In genomic region chr11:35663408-35663702, GRCh38 we compare ENCODE assay signal across 8 cellular contexts. TPM values are rescaled to one million over a fixed set of nuclear protein-coding genes. Genes with fewer than 3 reads are reported as not detected.
A peak's percentile ranks its signal among the peaks of the same experiment; 100 is the strongest.
DNase-seq lines count a peak whose midpoint lies in the region; ATAC-seq and TF ChIP-seq lines count a peak whose summit lies in the region.

No MANE protein-coding gene starts in this region.

- BruUV-seq in A673 (replicated peaks; lab: Mats Ljungman, UMichigan) (TSS peak; percentile 48), IMR-90 (replicated peaks; lab: Mats Ljungman, UMichigan) (no TSS peak)

- H3K4me3 ChIP-seq in A673 (ENCODE audit: low read depth, low read length, poor library complexity, severe bottlenecking) (peak overlapping the region; percentile 57), IMR-90 (ENCODE audit: insufficient read depth, low read depth, low read length) (peak overlapping the region; percentile 68), muscle layer of duodenum (ENCODE audit: low read depth in 1 of 2, low read length in 2 of 2) (peak overlapping the region; percentile 94 to 99)

- CTCF ChIA-PET in A673 (lab: Charles Lee): interaction anchor here (1.2 kb wide), 1 partner anchor 159 kb away, joined by 3 read pairs; no protein-coding TSS in a partner anchor
- CTCF ChIA-PET in IMR-90 (lab: Yijun Ruan, JAX): no interaction called here

- POLR2A ChIA-PET in A673 (lab: Charles Lee; ENCODE audit: low non-redundant PET): no interaction called here
- POLR2A ChIA-PET in IMR-90 (lab: Charles Lee; ENCODE audit: unreplicated experiment): no interaction called here

- H4K91ac ChIP-seq in IMR-90 (ENCODE audit: insufficient read depth, low read depth, low read length): peak overlapping the region; percentile 69; the same call in 1 of the 2 replicates

- peak overlapping the region; percentile 80 for H3K4ac ChIP-seq in IMR-90 (ENCODE audit: low read depth, low read length)

- no peak for TF ChIP-seq RAD21 in IMR-90 (IDR thresholded peaks at IDR 0.05; ENCODE audit: low read length)

- peak overlapping the region; percentile 46 for H2AK5ac ChIP-seq in IMR-90 (ENCODE audit: low read depth, low read length)

- peak overlapping the region; percentile 52 for H3K18ac ChIP-seq in IMR-90 (ENCODE audit: low read depth, low read length)

- TF ChIP-seq POLR2A in IMR-90 (IDR thresholded peaks at IDR 0.05; ENCODE audit: low read depth, low read length): no peak

- WGBS in IMR-90 (ENCODE audit: extremely low coverage in 2 of 2, insufficient read length in 1 of 2), 2 experiments: 80% methylated on average over 6 of the region's 10 CpGs; no CpG with 5 or more reads in 1 of the 2 experiments

- ATAC-seq in IMR-90 (ENCODE audit: low read depth): no peak
- no peak for ATAC-seq in GM21367 (IDR thresholded peaks at IDR 0.05; ENCODE audit: unreplicated experiment)

- H3K9me1 ChIP-seq in IMR-90 (ENCODE audit: insufficient read depth, low read length): no peaks in the 10 kb centered on the region

- H2AFZ ChIP-seq in IMR-90 (replicated peaks; ENCODE audit: low read length, poor library complexity): peak overlapping the region; percentile 98

- H3K56ac ChIP-seq in IMR-90 (ENCODE audit: extremely low read depth, insufficient read depth, low read length): no peak overlapping the region

- H3K27ac ChIP-seq in A673 (ENCODE audit: low read depth, low read length, poor library complexity, severe bottlenecking) (peak overlapping the region; percentile 91), IMR-90 (ENCODE audit: insufficient read depth, low read length) (peak overlapping the region; percentile 85), caudate nucleus (ENCODE audit: low read depth, low read length) (peak overlapping the region; percentile 74), muscle layer of duodenum (ENCODE audit: low read length) (peak overlapping the region; percentile 89)

- DNase-seq in A673 (ENCODE audit: low spot score): no peak
- no peak for DNase-seq in IMR-90
- DNase-seq in caudate nucleus (lab: John Stamatoyannopoulos, UW): no peak
- DNase-seq in NCI-H345 treated with DMSO at 0.1 percent for 48 hours (lab: John Stamatoyannopoulos, UW; ENCODE audit: unreplicated experiment): no peak
- no peak for DNase-seq in NCI-H446 treated with DMSO at 0.1 percent for 48 hours (lab: John Stamatoyannopoulos, UW)
- DNase-seq in NCI-H146 treated with DMSO at 0.1 percent for 48 hours (lab: John Stamatoyannopoulos, UW; ENCODE audit: unreplicated experiment): no peak

- peak overlapping the region; percentile 73 for H3K9ac ChIP-seq in IMR-90 (ENCODE audit: low read depth, low read length)

- H2BK15ac ChIP-seq in IMR-90 (ENCODE audit: low read depth, low read length): no peak overlapping the region; the same call in 2 of the 3 replicates

- peak overlapping the region; percentile 82 for H2BK5ac ChIP-seq in IMR-90 (ENCODE audit: low read depth, low read length, poor library complexity, severe bottlenecking)

- H3K23ac ChIP-seq in IMR-90 (ENCODE audit: low read depth, low read length): peak overlapping the region; percentile 13; the same call in 1 of the 2 replicates

- peaks cover 16 to 39% of the 10 kb centered on the region in 2 experiments for H3K79me1 ChIP-seq in IMR-90 (ENCODE audit: low read depth in 1 of 2, low read length in 2 of 2)

- dilution Hi-C loops in IMR-90 (cut with HindIII; ENCODE audit: low sequenced_read_pairs, unreplicated experiment): no loop called here

- H4K8ac ChIP-seq in IMR-90 (ENCODE audit: low read depth in 2 of 2, low read length in 2 of 2): peak overlapping the region; percentile 87 to 93

- H3K4me2 ChIP-seq in IMR-90 (ENCODE audit: low read depth, low read length): peak overlapping the region; percentile 86

- H3K14ac ChIP-seq in IMR-90 (replicated peaks; ENCODE audit: low read depth, low read length): peak overlapping the region; percentile 49; the same call in 1 of the 2 replicates

- in situ Hi-C loops in IMR-90 (cut with MboI; ENCODE audit: low sequenced_read_pairs): no loop called here

- H4K20me1 ChIP-seq in IMR-90 (ENCODE audit: insufficient read depth, low read length): peaks cover 8% of the 10 kb centered on the region; the same call in 1 of the 2 replicates

- peak overlapping the region; percentile 88 for H2AK9ac ChIP-seq in IMR-90 (replicated peaks; ENCODE audit: low read depth, low read length, poor library complexity)

- TF ChIP-seq CTCF in A673 (conservative IDR thresholded peaks at IDR 0.05; ENCODE audit: low read depth, low read length) (no peak), IMR-90 (conservative IDR thresholded peaks at IDR 0.05; ENCODE audit: low read depth, low read length) (no peak)

- H3K4me1 ChIP-seq in A673 (ENCODE audit: insufficient read depth, low read length, poor library complexity, severe bottlenecking) (peaks cover 20% of the 10 kb centered on the region), IMR-90 (ENCODE audit: control insufficient read depth, insufficient read depth, low read length) (peaks cover 11% of the 10 kb centered on the region), muscle layer of duodenum (ENCODE audit: control insufficient read depth in 1 of 2, insufficient read depth in 2 of 2, low read length in 2 of 2) (peaks cover 0 to 20% of the 10 kb centered on the region in 2 donors)

- peak overlapping the region; percentile 81 for H4K5ac ChIP-seq in IMR-90 (ENCODE audit: low read depth, low read length)

- peak overlapping the region; percentile 62; the same call in 1 of the 2 replicates for H2BK120ac ChIP-seq in IMR-90 (ENCODE audit: low read depth, low read length)

- intact Hi-C loops in A673 (cut with micrococcal nuclease; ENCODE audit: unreplicated experiment): loop anchor here (5.0 kb wide), 1 partner anchor 159 kb away; no protein-coding TSS in a partner anchor
- intact Hi-C loops in IMR-90 (cut with micrococcal nuclease): loop anchor here (2.0 kb wide), 2 partner anchors 41 to 177 kb away; no protein-coding TSS in a partner anchor

- peaks cover 38% of the 10 kb centered on the region for H3K36me3 ChIP-seq in A673 (ENCODE audit: insufficient read depth, low read length, poor library complexity, severe bottlenecking)
- H3K36me3 ChIP-seq in IMR-90 (ENCODE audit: control insufficient read depth, insufficient read depth, low read length): peaks cover 2% of the 10 kb centered on the region; the same call in 1 of the 2 replicates
- H3K36me3 ChIP-seq in muscle layer of duodenum (ENCODE audit: control insufficient read depth in 1 of 2, insufficient read depth in 2 of 2, low read length in 2 of 2): peaks cover 0 to 5% of the 10 kb centered on the region in 2 donors

- H2BK20ac ChIP-seq in IMR-90 (ENCODE audit: low read depth, low read length): 0 out of 2 replicates have a peak overlapping the region, but pooled peaks have one; percentile 13

- H3K9me3 ChIP-seq in A673 (ENCODE audit: low read depth, low read length, poor library complexity, severe bottlenecking) (peaks cover 43% of the 10 kb centered on the region), IMR-90 (ENCODE audit: control insufficient read depth, insufficient read depth, low read length) (peaks cover 3% of the 10 kb centered on the region), muscle layer of duodenum (ENCODE audit: control insufficient read depth in 1 of 2, low read length in 2 of 2) (peaks cover 0 to 11% of the 10 kb centered on the region in 2 donors)

- no peaks in the 10 kb centered on the region for H3K27me3 ChIP-seq in A673 (replicated peaks; ENCODE audit: insufficient read depth, low read depth, low read length, poor library complexity)
- no peaks in the 10 kb centered on the region for H3K27me3 ChIP-seq in IMR-90 (ENCODE audit: control insufficient read depth, insufficient read depth, low read length)
- H3K27me3 ChIP-seq in muscle layer of duodenum (ENCODE audit: low read depth, low read length): no peaks in the 10 kb centered on the region

TF ChIP-seq in IMR-90, 13 proteins besides CTCF, POLR2A, EP300 and RAD21:
- TF ChIP-seq ELK1 (IDR thresholded peaks at IDR 0.05; ENCODE audit: borderline replicate concordance, low read depth, low read length) (no peak), CEBPB (IDR thresholded peaks at IDR 0.05; ENCODE audit: low read depth, low read length) (no peak), NFE2L2 (IDR thresholded peaks at IDR 0.05; ENCODE audit: low read depth, low read length) (no peak), RFX5 (IDR thresholded peaks at IDR 0.05; ENCODE audit: low read depth, low read length) (no peak), FOS (IDR thresholded peaks at IDR 0.05; ENCODE audit: low read depth, low read length) (no peak), CHD1 (IDR thresholded peaks at IDR 0.05; ENCODE audit: low read depth, low read length) (no peak), BHLHE40 (IDR thresholded peaks at IDR 0.05; ENCODE audit: low read depth, low read length) (no peak), SMC3 (IDR thresholded peaks at IDR 0.05; ENCODE audit: low read depth, low read length) (no peak), MAFK (IDR thresholded peaks at IDR 0.05; ENCODE audit: low read depth, low read length) (no peak), MXI1 (IDR thresholded peaks at IDR 0.05; ENCODE audit: borderline replicate concordance, low read depth, low read length) (no peak), MAZ (IDR thresholded peaks at IDR 0.05; ENCODE audit: borderline replicate concordance, low read depth, low read length) (no peak), RCOR1 (IDR thresholded peaks at IDR 0.05; ENCODE audit: insufficient replicate concordance, low read length) (no peak)
TF ChIP-seq in IMR-90: peak in this region for 0.

RNA-seq across cellular contexts. Expression of gene TRIM44, which starts 0.8 kb away (rescaled TPM):
- total RNA-seq in A673 (2021) (179 and 191 TPM in 2 replicates), IMR-90 (2012; rRNA removed) (99.4 and 104 TPM in 2 replicates)
- 43.8 and 50.7 TPM in 2 replicates for polyA plus RNA-seq in IMR-90 (2012; rRNA removed)
- 14.3 and 35.8 TPM in 2 replicates for polyA plus RNA-seq in IMR-90 (2012; cell fraction: cytosol; rRNA removed)
- polyA plus RNA-seq in IMR-90 (2012; cell fraction: nucleus; rRNA removed; ENCODE audit: low replicate concordance): 14.1 and 56.8 TPM in 2 replicates

RNA-seq across cellular contexts. Expression of gene FJX1, which starts 45.1 kb away (rescaled TPM):
- total RNA-seq in A673 (2021) (40.4 and 50.1 TPM in 2 replicates), IMR-90 (2012; rRNA removed) (8.1 and 8.4 TPM in 2 replicates)
- polyA plus RNA-seq in IMR-90 (2012; rRNA removed): 11.2 and 14.2 TPM in 2 replicates
- polyA plus RNA-seq in IMR-90 (2012; cell fraction: cytosol; rRNA removed): 16.5 and 30.3 TPM in 2 replicates
- polyA plus RNA-seq in IMR-90 (2012; cell fraction: nucleus; rRNA removed; ENCODE audit: low replicate concordance): 12.9 and 26.1 TPM in 2 replicates
